Comparison of ENCODE assay signal across 12 cellular contexts in genomic region chr7:20306499-20306946, GRCh38. TPM values are rescaled to one million over a fixed set of nuclear protein-coding genes. Genes with fewer than 3 reads are reported as not detected.
DNase-seq lines count a peak whose midpoint lies in the region; FAIRE-seq and TF ChIP-seq lines count a peak whose summit lies in the region.
"Had no signal": no experiment of that assay in that cellular context is flagged by ENCODE, and none has a peak within 500 bp of the region (broad histone marks: within the 10 kb centered on the region; RNA-seq: fewer than 3 reads in every experiment).

No MANE protein-coding gene starts in this region.

- intact Hi-C loops in esophagus muscularis mucosa (cut with DNase I) = no loop called here

- no peaks in the 10 kb centered on the region for H3K36me3 ChIP-seq in HUES6 (ENCODE audit: control insufficient read depth, insufficient read depth, low read length)
- H3K36me3 ChIP-seq in astrocyte (ENCODE audit: insufficient read depth, low read length) = no peaks in the 10 kb centered on the region
- H3K36me3 ChIP-seq in esophagus muscularis mucosa = no peaks in the 10 kb centered on the region

- peaks cover 31% of the 10 kb centered on the region for H3K4me1 Mint-ChIP-seq in astrocyte (ENCODE audit: low read depth, unreplicated experiment)
- peaks cover under 1% of the 10 kb centered on the region for H3K4me1 Mint-ChIP-seq in activated CD4-positive, alpha-beta T cell treated with anti-CD3 and anti-CD28 coated beads, Interleukin-2, amount 10 ng/mL, durations not matched to agents 7 days and 5 days

- no peak for FAIRE-seq in astrocyte (lab: Jason Lieb, UNC)
- FAIRE-seq in urothelium cell line (lab: Jason Lieb, UNC) = no peak

- TF ChIP-seq CTCF in astrocyte (IDR thresholded peaks at IDR 0.05; ENCODE audit: insufficient read depth, low read depth, low read length) (no peak), esophagus muscularis mucosa (IDR thresholded peaks at IDR 0.05) (no peak)

- peak overlapping the region; percentile 39 for H3K4me2 ChIP-seq in astrocyte (ENCODE audit: low read length)

- no peaks in the 10 kb centered on the region for H3K79me2 ChIP-seq in astrocyte (ENCODE audit: insufficient read depth, low read length)

- H3K9me3 ChIP-seq in HUES6 (ENCODE audit: control insufficient read depth, insufficient read depth, low read depth, low read length) (no peaks in the 10 kb centered on the region), astrocyte (ENCODE audit: insufficient read depth, low read depth, low read length) (no peaks in the 10 kb centered on the region), esophagus muscularis mucosa (no peaks in the 10 kb centered on the region)

- TF ChIP-seq POLR2A in esophagus muscularis mucosa (IDR thresholded peaks at IDR 0.05; ENCODE audit: low read depth) = no peak

- peak; percentile 92 for DNase-seq in astrocyte (ENCODE audit: low read depth)
- peak; percentile 34 for DNase-seq in left kidney (ENCODE audit: low read depth, low spot score)
- DNase-seq in urothelium cell line (ENCODE audit: low spot score) = peak; percentile 7
- no peak for DNase-seq in activated CD4-positive, alpha-beta T cell treated with anti-CD3 and anti-CD28 coated beads, Interleukin-2, amount 10 ng/mL, durations not matched to agents 7 days and 5 days
- DNase-seq in esophagus muscularis mucosa (ENCODE audit: extremely low spot score) = no peak
- no peak for DNase-seq in activated CD8-positive, alpha-beta memory T cell treated with anti-CD3 and anti-CD28 coated beads, Interleukin-2, amount 50 U/mL, for 4 hours
- DNase-seq: activated CD4-positive, CD25-positive, alpha-beta regulatory T cell treated with anti-CD3 and anti-CD28 coated beads, Interleukin-2, amount 50 U/mL, for 72 hours; aorta; foreskin melanocyte; kidney glomerular epithelial cell; NCI-H2107 had no signal

- H3K4me3 Mint-ChIP-seq in astrocyte (ENCODE audit: unreplicated experiment) = no peak overlapping the region
- H3K4me3 Mint-ChIP-seq in activated CD4-positive, alpha-beta T cell treated with anti-CD3 and anti-CD28 coated beads, Interleukin-2, amount 10 ng/mL, durations not matched to agents 7 days and 5 days = no peak overlapping the region

- H3K27me3 Mint-ChIP-seq in astrocyte (ENCODE audit: low read depth, unreplicated experiment) = no peaks in the 10 kb centered on the region
- H3K27me3 Mint-ChIP-seq in activated CD4-positive, alpha-beta T cell treated with anti-CD3 and anti-CD28 coated beads, Interleukin-2, amount 10 ng/mL, durations not matched to agents 7 days and 5 days = peaks cover 3% of the 10 kb centered on the region

- CTCF ChIA-PET in activated CD4-positive, alpha-beta T cell treated with anti-CD3 and anti-CD28 coated beads, Interleukin-2, amount 10 ng/mL, durations not matched to agents 7 days and 5 days (lab: Charles Lee) = no interaction called here

- 81% methylated on average over 2 of the region's 2 CpGs for WGBS in esophagus muscularis mucosa

- H3K27ac ChIP-seq in HUES6 (ENCODE audit: low read depth, low read length) (peak overlapping the region; percentile 88), astrocyte (ENCODE audit: low read depth, low read length) (peak overlapping the region; percentile 62), esophagus muscularis mucosa (replicated peaks in 1 of 4) (no peak overlapping the region)

- peak overlapping the region; percentile 43 for H3K9ac ChIP-seq in HUES6 (ENCODE audit: low read length)
- H3K9ac ChIP-seq in astrocyte (ENCODE audit: low read length) = peak overlapping the region; percentile 37

- H3K4me3 ChIP-seq in HUES6 (ENCODE audit: low read depth, low read length) (no peak overlapping the region; the same call in 1 of the 2 replicates), astrocyte (ENCODE audit: insufficient read depth, low read depth, low read length) (no peak overlapping the region), esophagus muscularis mucosa (no peak overlapping the region)

- TF ChIP-seq EP300 in esophagus muscularis mucosa (IDR thresholded peaks at IDR 0.05) = no peak

- H4K20me1 ChIP-seq in astrocyte (ENCODE audit: insufficient read depth, low read length) = no peaks in the 10 kb centered on the region

- no peak overlapping the region for H2AFZ ChIP-seq in astrocyte (ENCODE audit: low read depth, low read length)

- no peaks in the 10 kb centered on the region for H3K36me3 Mint-ChIP-seq in astrocyte (ENCODE audit: low read depth, unreplicated experiment)
- no peaks in the 10 kb centered on the region for H3K36me3 Mint-ChIP-seq in activated CD4-positive, alpha-beta T cell treated with anti-CD3 and anti-CD28 coated beads, Interleukin-2, amount 10 ng/mL, durations not matched to agents 7 days and 5 days (ENCODE audit: low read depth)

- H3K4me1 ChIP-seq in HUES6 (ENCODE audit: control insufficient read depth, insufficient read depth, low read length) (peaks cover 37% of the 10 kb centered on the region), astrocyte (ENCODE audit: insufficient read depth, low read length) (peaks cover 23% of the 10 kb centered on the region), esophagus muscularis mucosa (peaks cover 0 to 25% (median 11%) of the 10 kb centered on the region in 4 donors)

- H3K27me3 ChIP-seq in HUES6 (ENCODE audit: control insufficient read depth, insufficient read depth, low read length) = no peaks in the 10 kb centered on the region
- H3K27me3 ChIP-seq in astrocyte (ENCODE audit: insufficient read depth, low read length) = no peaks in the 10 kb centered on the region
- H3K27me3 ChIP-seq in esophagus muscularis mucosa = no peaks in the 10 kb centered on the region

- POLR2A ChIA-PET in activated CD4-positive, alpha-beta T cell treated with anti-CD3 and anti-CD28 coated beads, Interleukin-2, amount 10 ng/mL, durations not matched to agents 7 days and 5 days (lab: Charles Lee) = no interaction called here

- H3K27ac Mint-ChIP-seq in astrocyte (ENCODE audit: unreplicated experiment) = peak overlapping the region; percentile 81
- H3K27ac Mint-ChIP-seq in activated CD4-positive, alpha-beta T cell treated with anti-CD3 and anti-CD28 coated beads, Interleukin-2, amount 10 ng/mL, durations not matched to agents 7 days and 5 days = no peak overlapping the region

- H3K9me3 Mint-ChIP-seq in astrocyte (ENCODE audit: unreplicated experiment) = no peaks in the 10 kb centered on the region
- H3K9me3 Mint-ChIP-seq in activated CD4-positive, alpha-beta T cell treated with anti-CD3 and anti-CD28 coated beads, Interleukin-2, amount 10 ng/mL, durations not matched to agents 7 days and 5 days = no peaks in the 10 kb centered on the region

RNA-seq across cellular contexts. Expression of gene ITGB8, which starts 24.2 kb away (rescaled TPM):
- total RNA-seq in astrocyte (10.8 and 11.1 TPM in 2 replicates), esophagus muscularis mucosa (10 to 100 TPM; 19.5 to 30.4 (median 21.5) TPM)
- total RNA-seq in activated CD4-positive, alpha-beta T cell treated with anti-CD3 and anti-CD28 coated beads, Interleukin-2, amount 10 ng/mL, durations not matched to agents 7 days and 5 days = not detected

Comparison
In these comparisons a context has a peak if more than half of its experiments do, and no peak if none do; other contexts are left out.
1. H3K27ac ChIP-seq: peak in HUES6 (single experiment) and astrocyte (single experiment); none in esophagus muscularis mucosa (0 of 4).
2. DNase-seq: peak in astrocyte (single experiment), left kidney (single experiment) and urothelium cell line (single experiment); none in activated CD4-positive, alpha-beta T cell treated with anti-CD3 and anti-CD28 coated beads, Interleukin-2, amount 10 ng/mL, durations not matched to agents 7 days and 5 days (single experiment), esophagus muscularis mucosa (single experiment) and activated CD8-positive, alpha-beta memory T cell treated with anti-CD3 and anti-CD28 coated beads, Interleukin-2, amount 50 U/mL, for 4 hours (single experiment).
3. RNA of gene ITGB8, which starts 24.2 kb away (total RNA-seq): 19.5 to 30.4 TPM in esophagus muscularis mucosa and 10.8 to 11.1 TPM in astrocyte; not detected in activated CD4-positive, alpha-beta T cell treated with anti-CD3 and anti-CD28 coated beads, Interleukin-2, amount 10 ng/mL, durations not matched to agents 7 days and 5 days; every median in the first group is over 10 times any median in the second.